ENCODE assay signal across 1 cellular context in the genomic region with DNA sequence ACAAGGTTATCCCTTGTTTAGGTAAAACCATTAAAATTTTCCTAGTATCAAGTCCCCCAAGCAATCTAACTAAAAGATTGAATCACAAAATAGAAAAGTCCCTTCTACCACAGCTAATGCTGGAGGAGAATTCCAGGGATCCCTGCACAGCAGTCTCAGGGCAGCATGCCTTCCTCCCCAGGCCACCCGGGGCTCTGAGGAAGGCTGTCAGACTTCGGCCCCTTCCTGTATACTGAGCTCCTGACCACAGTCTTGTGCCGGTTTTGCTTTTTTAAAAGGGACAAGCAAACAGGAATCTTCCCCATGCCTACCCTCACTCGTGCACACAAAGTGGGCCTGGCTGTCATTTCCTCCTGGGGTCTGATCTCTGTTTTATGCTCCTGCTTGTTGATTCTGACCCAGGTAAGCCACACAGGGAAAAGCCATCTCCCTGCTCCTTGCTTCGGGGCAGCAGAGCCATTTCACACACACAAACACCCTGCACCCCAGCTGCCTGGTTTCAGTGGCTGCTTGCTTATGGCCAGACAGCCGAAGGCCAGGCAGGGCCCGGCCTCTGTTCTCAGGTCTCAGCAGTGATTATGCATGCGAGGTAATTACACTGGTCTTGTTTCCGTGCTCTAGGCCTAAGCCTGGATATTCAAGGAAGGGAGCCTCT.
TF ChIP-seq lines count a peak whose summit lies in the region.

No MANE protein-coding gene starts in this region.

TF ChIP-seq in endothelial cell of umbilical vein, 7 proteins besides CTCF, POLR2A, EP300 and RAD21:
- TF ChIP-seq GATA2 (IDR thresholded peaks at IDR 0.05; ENCODE audit: insufficient read depth, insufficient read length, low read depth, low read length) (no peak), JUN (IDR thresholded peaks at IDR 0.05; ENCODE audit: borderline replicate concordance, insufficient read depth, insufficient read length, low read depth) (no peak), EZH2 (IDR thresholded peaks at IDR 0.05; ENCODE audit: borderline replicate concordance, low read depth, low read length, severe bottlenecking) (no peak), MYC (IDR thresholded peaks at IDR 0.05; ENCODE audit: low read depth, low read length) (no peak), FOS (IDR thresholded peaks at IDR 0.05; ENCODE audit: borderline replicate concordance, insufficient read depth, low read length) (no peak), POLR2AphosphoS5 (IDR thresholded peaks at IDR 0.05; ENCODE audit: insufficient read depth, low read depth, low read length) (no peak)
- TF ChIP-seq, protein P1, sequence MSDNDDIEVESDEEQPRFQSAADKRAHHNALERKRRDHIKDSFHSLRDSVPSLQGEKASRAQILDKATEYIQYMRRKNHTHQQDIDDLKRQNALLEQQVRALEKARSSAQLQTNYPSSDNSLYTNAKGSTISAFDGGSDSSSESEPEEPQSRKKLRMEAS (IDR thresholded peaks at IDR 0.05; ENCODE audit: insufficient read depth, insufficient read length) = no peak
